In the genomic region with DNA sequence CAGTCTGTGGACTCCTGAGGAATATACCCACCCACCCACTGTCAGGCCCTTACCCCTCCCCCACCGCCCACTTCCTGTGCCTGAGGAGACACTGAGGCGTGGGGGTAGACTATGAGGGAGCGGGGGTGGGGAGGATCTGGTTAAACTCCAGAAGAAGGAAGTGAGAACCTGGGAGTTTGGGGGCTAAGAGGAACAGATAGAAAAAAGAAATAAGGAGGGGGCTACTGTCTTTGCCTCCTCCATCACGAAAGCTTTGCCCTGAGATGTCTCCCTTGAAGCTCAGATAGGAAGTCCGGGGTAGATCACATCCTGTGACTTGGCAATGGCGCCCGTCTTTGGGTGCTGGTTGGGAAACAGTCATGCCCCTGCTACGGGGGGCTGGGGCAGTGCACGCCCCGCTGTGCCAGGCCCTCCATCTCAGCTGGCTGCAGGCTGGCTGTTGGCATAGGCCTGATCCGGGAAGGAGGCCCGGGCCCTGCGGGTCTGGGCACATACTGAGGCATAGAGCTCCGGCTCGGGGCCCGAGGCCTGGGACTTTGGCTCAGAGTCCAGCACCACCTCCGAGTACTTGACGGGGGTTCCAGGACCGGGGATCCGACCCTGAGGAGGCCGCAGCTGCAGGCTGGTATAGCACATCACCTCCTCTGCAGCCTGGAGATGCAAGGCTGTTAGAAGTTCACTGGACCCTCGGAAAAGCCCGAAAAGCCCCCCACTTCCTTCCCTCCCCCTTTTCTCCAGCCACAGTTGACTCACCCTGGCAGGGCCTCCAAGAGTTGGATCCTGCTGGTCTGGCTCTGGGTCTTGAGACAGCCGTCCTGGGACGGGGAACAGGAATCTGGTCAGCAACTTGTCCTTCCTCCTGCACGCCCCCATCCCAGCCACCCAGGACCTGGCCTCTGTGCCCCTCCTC, we compare ENCODE assay signal across 1 cellular context.
TF ChIP-seq lines count a peak whose summit lies in the region.

No MANE protein-coding gene starts in this region.

TF ChIP-seq in IMR-90, 13 proteins besides CTCF, POLR2A, EP300 and RAD21:
- TF ChIP-seq CHD1 (IDR thresholded peaks at IDR 0.05; ENCODE audit: low read depth, low read length), result no peak
- no peak for TF ChIP-seq MAFK (IDR thresholded peaks at IDR 0.05; ENCODE audit: low read depth, low read length)
- TF ChIP-seq RCOR1 (IDR thresholded peaks at IDR 0.05; ENCODE audit: insufficient replicate concordance, low read length), result no peak
- no peak for TF ChIP-seq RFX5 (IDR thresholded peaks at IDR 0.05; ENCODE audit: low read depth, low read length)
- TF ChIP-seq, protein P1, sequence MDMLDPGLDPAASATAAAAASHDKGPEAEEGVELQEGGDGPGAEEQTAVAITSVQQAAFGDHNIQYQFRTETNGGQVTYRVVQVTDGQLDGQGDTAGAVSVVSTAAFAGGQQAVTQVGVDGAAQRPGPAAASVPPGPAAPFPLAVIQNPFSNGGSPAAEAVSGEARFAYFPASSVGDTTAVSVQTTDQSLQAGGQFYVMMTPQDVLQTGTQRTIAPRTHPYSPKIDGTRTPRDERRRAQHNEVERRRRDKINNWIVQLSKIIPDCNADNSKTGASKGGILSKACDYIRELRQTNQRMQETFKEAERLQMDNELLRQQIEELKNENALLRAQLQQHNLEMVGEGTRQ (IDR thresholded peaks at IDR 0.05; ENCODE audit: low read depth, low read length), result no peak
